In genomic region chr7:154474903-154475520, GRCh38 we compare ENCODE assay signal across 20 cellular contexts.
"Had no signal": no experiment of that assay in that cellular context is flagged by ENCODE, and none has a peak within 500 bp of the region (broad histone marks: within the 10 kb centered on the region; RNA-seq: fewer than 3 reads in every experiment).

No MANE protein-coding gene starts in this region.

- H3K36me3 ChIP-seq: heart right ventricle, ovary, thyroid gland had no signal

- H3K4me3 ChIP-seq: gastroesophageal sphincter, heart right ventricle, ovary, sigmoid colon, thyroid gland had no signal

- H3K27me3 ChIP-seq: gastroesophageal sphincter, heart right ventricle, ovary, sigmoid colon, thyroid gland had no signal

- H3K4me1 ChIP-seq: gastroesophageal sphincter, heart right ventricle had no signal

- H3K9me3 ChIP-seq: gastroesophageal sphincter, heart right ventricle, ovary, sigmoid colon, thyroid gland had no signal

- DNase-seq: activated CD4-positive, alpha-beta T cell treated with anti-CD3 and anti-CD28 coated beads, Interleukin-2, amount 50 U/mL, for 1 hour; activated CD4-positive, CD25-positive, alpha-beta regulatory T cell treated with anti-CD3 and anti-CD28 coated beads, Interleukin-2, amount 50 U/mL, for 72 hours; activated CD8-positive, alpha-beta memory T cell treated with anti-CD3 and anti-CD28 coated beads, Interleukin-2, amount 50 U/mL, for 48 hours; activated effector memory CD4-positive, alpha-beta T cell treated with anti-CD3 and anti-CD28 coated beads, Interleukin-2, amount 50 U/mL, for 16 hours; activated naive CD4-positive, alpha-beta T cell treated with anti-CD3 and anti-CD28 coated beads, Interleukin-2, amount 50 U/mL, for 16 hours; activated T-cell treated with anti-CD3 and anti-CD28 coated beads, Interleukin-2, amount 50 U/mL, for 72 hours; aorta; cortex of kidney; effector CD4-positive, alpha-beta T cell; heart right ventricle; immature natural killer cell; mesenchymal stem cell; naive thymus-derived CD4-positive, alpha-beta T cell; ovary; sigmoid colon; stimulated activated CD4-positive, alpha-beta T cell treated with anti-CD3 and anti-CD28 coated beads, Interleukin-4, amount 100 ng/mL, for 4 hours; T-helper 2 cell; thyroid gland had no signal

- H3K27ac ChIP-seq: gastroesophageal sphincter, heart right ventricle, ovary, sigmoid colon, thyroid gland, VCaP had no signal
